25 cellular contexts compared by ENCODE assay signal in the genomic region with DNA sequence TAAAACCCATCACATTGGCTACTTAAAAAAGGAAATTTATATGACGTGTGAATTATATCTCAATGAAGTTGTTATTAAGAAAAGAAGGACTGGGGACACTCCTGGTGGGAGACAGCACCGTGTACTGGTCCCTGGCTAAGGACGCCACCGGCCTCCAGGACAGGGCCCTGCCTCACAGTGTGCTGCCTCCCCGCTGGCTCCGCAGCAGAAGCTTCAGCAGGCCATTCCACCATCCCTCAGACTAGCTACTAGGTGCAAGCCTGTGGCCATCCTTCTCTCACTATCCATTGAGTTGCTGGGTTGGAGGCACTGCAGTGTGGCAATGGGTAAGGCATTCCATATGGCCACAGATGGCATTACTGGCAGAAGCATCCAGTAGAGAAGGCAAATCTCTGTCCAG. TPM values are rescaled to one million over a fixed set of nuclear protein-coding genes. Genes with fewer than 3 reads are reported as not detected.
"Had no signal": no experiment of that assay in that cellular context is flagged by ENCODE, and none has a peak within 500 bp of the region (broad histone marks: within the 10 kb centered on the region; RNA-seq: fewer than 3 reads in every experiment).

No MANE protein-coding gene starts in this region.

- H3K4me3 Mint-ChIP-seq: activated CD8-positive, alpha-beta T cell treated with anti-CD3 and anti-CD28 coated beads, Interleukin-2, amount 10 ng/mL, durations not matched to agents 7 days and 5 days; activated naive CD8-positive, alpha-beta T cell treated with anti-CD3 and anti-CD28 coated beads, Interleukin-2, amount 10 ng/mL, durations not matched to agents 7 days and 5 days; T-helper 17 cell; WTC11 had no signal

- H3K27ac ChIP-seq: adrenal gland, breast epithelium, KMS-11, Peyer's patch, RWPE1, SJSA1 had no signal

- H3K27me3 ChIP-seq: adrenal gland, breast epithelium, Peyer's patch had no signal

- DNase-seq: activated CD4-positive, alpha-beta T cell treated with anti-CD3 and anti-CD28 coated beads for 48 hours; activated CD4-positive, alpha-beta T cell treated with anti-CD3 and anti-CD28 coated beads, Interleukin-2, amount 50 U/mL, for 4 hours; activated CD4-positive, CD25-positive, alpha-beta regulatory T cell treated with anti-CD3 and anti-CD28 coated beads, Interleukin-2, amount 50 U/mL, for 72 hours; activated CD8-positive, alpha-beta memory T cell treated with anti-CD3 and anti-CD28 coated beads, Interleukin-2, amount 50 U/mL, for 48 hours; activated CD8-positive, alpha-beta T cell treated with anti-CD3 and anti-CD28 coated beads, Interleukin-2, amount 10 ng/mL, durations not matched to agents 7 days and 5 days; activated naive CD4-positive, alpha-beta T cell treated with anti-CD3 and anti-CD28 coated beads, Interleukin-2, amount 50 U/mL, for 16 hours; activated naive CD8-positive, alpha-beta T cell treated with anti-CD3 and anti-CD28 coated beads, Interleukin-2, amount 10 ng/mL, durations not matched to agents 7 days and 5 days; activated T-cell treated with anti-CD3 and anti-CD28 coated beads, Interleukin-2, amount 50 U/mL, for 1 hour; adrenal gland; NCI-H1092; NCI-H1417; NCI-H1930; NCI-H2107; NCI-H226; Peyer's patch; SHP77; T-helper 17 cell; T-helper 9 cell had no signal

- H3K36me3 ChIP-seq: adrenal gland, breast epithelium, Peyer's patch, SJSA1 had no signal

- H3K27ac Mint-ChIP-seq: activated CD8-positive, alpha-beta T cell treated with anti-CD3 and anti-CD28 coated beads, Interleukin-2, amount 10 ng/mL, durations not matched to agents 7 days and 5 days; activated naive CD8-positive, alpha-beta T cell treated with anti-CD3 and anti-CD28 coated beads, Interleukin-2, amount 10 ng/mL, durations not matched to agents 7 days and 5 days; T-helper 17 cell; WTC11 had no signal

- H3K9ac ChIP-seq: KMS-11 had no signal

- H3K4me1 Mint-ChIP-seq: activated naive CD8-positive, alpha-beta T cell treated with anti-CD3 and anti-CD28 coated beads, Interleukin-2, amount 10 ng/mL, durations not matched to agents 7 days and 5 days had no signal

- H3K9me3 ChIP-seq: adrenal gland, breast epithelium, Peyer's patch, SJSA1 had no signal

- ATAC-seq: activated CD8-positive, alpha-beta T cell treated with anti-CD3 and anti-CD28 coated beads, Interleukin-2, amount 10 ng/mL, durations not matched to agents 7 days and 5 days; T-helper 17 cell; WTC11 had no signal

- H3K4me3 ChIP-seq: adrenal gland, breast epithelium, Peyer's patch, SJSA1 had no signal

- H3K4me1 ChIP-seq: adrenal gland, breast epithelium, Peyer's patch, SJSA1 had no signal

- H3K4me2 ChIP-seq: KMS-11 had no signal

- H3K9me3 Mint-ChIP-seq: activated naive CD8-positive, alpha-beta T cell treated with anti-CD3 and anti-CD28 coated beads, Interleukin-2, amount 10 ng/mL, durations not matched to agents 7 days and 5 days had no signal

- H3K36me3 Mint-ChIP-seq: activated naive CD8-positive, alpha-beta T cell treated with anti-CD3 and anti-CD28 coated beads, Interleukin-2, amount 10 ng/mL, durations not matched to agents 7 days and 5 days; WTC11 had no signal

RNA-seq across cellular contexts. Expression of a gene that starts 19.0 kb away (rescaled TPM):
- total RNA-seq: activated CD8-positive, alpha-beta T cell treated with anti-CD3 and anti-CD28 coated beads, Interleukin-2, amount 10 ng/mL, durations not matched to agents 7 days and 5 days; activated naive CD8-positive, alpha-beta T cell treated with anti-CD3 and anti-CD28 coated beads, Interleukin-2, amount 10 ng/mL, durations not matched to agents 7 days and 5 days; adrenal gland; breast epithelium; MCF 10A; NCI-H460; Peyer's patch; SJSA1; T-helper 17 cell had no signal
- polyA plus RNA-seq: adrenal gland had no signal
